ENCODE assay signal across 21 cellular contexts in the genomic region with DNA sequence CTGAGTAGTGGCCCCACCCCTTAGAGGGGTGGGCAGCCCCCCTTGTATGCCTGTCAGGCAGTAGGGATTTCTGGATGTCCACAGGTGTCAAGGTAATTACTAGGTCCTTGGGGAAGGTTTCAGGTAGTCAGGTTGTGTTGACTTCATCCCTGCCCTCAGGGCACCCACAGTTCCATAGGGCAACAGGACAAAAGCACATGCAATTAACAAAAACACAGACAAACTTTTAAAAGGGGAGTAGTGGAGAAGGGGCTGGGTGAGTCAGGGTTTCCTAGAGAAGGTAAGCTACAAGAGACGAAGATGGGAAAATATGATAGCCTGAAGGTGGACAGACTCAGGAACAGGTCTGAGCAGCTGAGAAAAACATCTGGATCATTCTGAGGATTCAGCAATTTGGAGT. TPM values are rescaled to one million over a fixed set of nuclear protein-coding genes. Genes with fewer than 3 reads are reported as not detected.
"Had no signal": no experiment of that assay in that cellular context is flagged by ENCODE, and none has a peak within 500 bp of the region (broad histone marks: within the 10 kb centered on the region; RNA-seq: fewer than 3 reads in every experiment).

No MANE protein-coding gene starts in this region.

- FAIRE-seq: small intestine, urothelium cell line had no signal

- H3K4me3 ChIP-seq: colonic mucosa, gastrocnemius medialis, heart right ventricle, mucosa of descending colon, ovary, right atrium auricular region, stomach, thoracic aorta, transverse colon had no signal

- H3K36me3 ChIP-seq: colonic mucosa, gastrocnemius medialis, heart right ventricle, ovary, right atrium auricular region, stomach, thoracic aorta, transverse colon had no signal

- H3K4me1 ChIP-seq: colonic mucosa, gastrocnemius medialis, heart right ventricle, right atrium auricular region, stomach, transverse colon had no signal

- H3K27ac ChIP-seq: colonic mucosa, gastrocnemius medialis, heart right ventricle, ovary, right atrium auricular region, stomach, thoracic aorta, transverse colon had no signal

- DNase-seq: colonic mucosa; effector CD4-positive, alpha-beta T cell; endodermal cell; gastrocnemius medialis; heart right ventricle; immature natural killer cell; kidney glomerular epithelial cell; mammary epithelial cell; mucosa of descending colon; naive thymus-derived CD8-positive, alpha-beta T cell; ovary; small intestine; stimulated activated CD4-positive, alpha-beta T cell treated with anti-CD3 and anti-CD28 coated beads, Interleukin-12 subunit alpha, Interleukin-12 subunit beta, amount 100 ng/mL, for 4 hours; stimulated activated naive CD4-positive, alpha-beta T cell; stomach; substantia nigra; transverse colon had no signal

- H3K27me3 ChIP-seq: colonic mucosa, gastrocnemius medialis, heart right ventricle, ovary, right atrium auricular region, stomach, transverse colon had no signal

- H3K9me3 ChIP-seq: colonic mucosa, gastrocnemius medialis, heart right ventricle, mucosa of descending colon, ovary, right atrium auricular region, stomach, thoracic aorta, transverse colon had no signal

RNA-seq across cellular contexts. Expression of a gene that starts 14.7 kb away (rescaled TPM):
- total RNA-seq: gastrocnemius medialis had no signal

RNA-seq across cellular contexts. Expression of a gene that starts 31.3 kb away (rescaled TPM):
- total RNA-seq: fibroblast of lung had no signal
